Comparison of ENCODE assay signal across 17 cellular contexts in genomic region chr9:133971121-133971951, GRCh38. TPM values are rescaled to one million over a fixed set of nuclear protein-coding genes. Genes with fewer than 3 reads are reported as not detected.
DNase-seq lines count a peak whose midpoint lies in the region; ATAC-seq and TF ChIP-seq lines count a peak whose summit lies in the region.
"Had no signal": no experiment of that assay in that cellular context is flagged by ENCODE, and none has a peak within 500 bp of the region (broad histone marks: within the 10 kb centered on the region; RNA-seq: fewer than 3 reads in every experiment).

No MANE protein-coding gene starts in this region.

- H3K9me3 Mint-ChIP-seq in naive B cell: no peaks in the 10 kb centered on the region
- no peaks in the 10 kb centered on the region for H3K9me3 Mint-ChIP-seq in activated T-helper 1 cell treated with anti-CD3 and anti-CD28 coated beads, Interleukin-12 subunit alpha, Interleukin-12 subunit beta, Interleukin-2, Interleukin-4 antibody, amounts not matched to agents 30 ng/mL and 10 ng/mL and 1 ng/mL, durations not matched to agents 14 hours and 24 hours and 36 hours
- H3K9me3 Mint-ChIP-seq in mesothelial cell of epicardium: peaks cover 4% of the 10 kb centered on the region
- H3K9me3 Mint-ChIP-seq: activated CD8-positive, alpha-beta T cell treated with anti-CD3 and anti-CD28 coated beads for 36 hours; activated T-helper 17 cell treated with anti-CD3 and anti-CD28 coated beads, Interleukin-2, amount 50 U/mL, for 72 hours had no signal

- TF ChIP-seq CTCF in heart left ventricle (IDR thresholded peaks at IDR 0.05): no peak
- no peak for TF ChIP-seq CTCF in body of pancreas (IDR thresholded peaks at IDR 0.05)
- no peak for TF ChIP-seq CTCF in mesothelial cell of epicardium (IDR thresholded peaks at IDR 0.05; ENCODE audit: unreplicated experiment)

- H3K4me1 ChIP-seq in heart left ventricle: peaks cover 0 to 13% (median 0%) of the 10 kb centered on the region in 12 donors
- peaks cover 55% of the 10 kb centered on the region for H3K4me1 ChIP-seq in body of pancreas
- H3K4me1 ChIP-seq: ascending aorta had no signal

- ATAC-seq in heart left ventricle (no peak), body of pancreas (no peak), naive B cell (ENCODE audit: low read depth in 2 of 2) (peak; percentile 22 to 27)
- ATAC-seq: activated CD8-positive, alpha-beta T cell treated with anti-CD3 and anti-CD28 coated beads for 36 hours; activated T-helper 17 cell treated with anti-CD3 and anti-CD28 coated beads, Interleukin-2, amount 50 U/mL, for 72 hours had no signal

- WGBS in heart left ventricle, 4 donors: 83 to 93% (median 86%) methylated on average over 9 to 22 of the region's 22 CpGs
- 76 to 83% methylated on average over 10 to 21 of the region's 22 CpGs for WGBS in body of pancreas, 2 donors

- H3K9me3 ChIP-seq in heart left ventricle: no peaks in the 10 kb centered on the region
- no peaks in the 10 kb centered on the region for H3K9me3 ChIP-seq in body of pancreas
- H3K9me3 ChIP-seq: ascending aorta, suprapubic skin had no signal

- H3K27ac Mint-ChIP-seq in naive B cell: peak overlapping the region in 4 of 6 donors; percentile 9 to 95 (median 84)
- no peak overlapping the region for H3K27ac Mint-ChIP-seq in activated T-helper 1 cell treated with anti-CD3 and anti-CD28 coated beads, Interleukin-12 subunit alpha, Interleukin-12 subunit beta, Interleukin-2, Interleukin-4 antibody, amounts not matched to agents 30 ng/mL and 10 ng/mL and 1 ng/mL, durations not matched to agents 14 hours and 24 hours and 36 hours
- H3K27ac Mint-ChIP-seq in mesothelial cell of epicardium: no peak overlapping the region
- H3K27ac Mint-ChIP-seq: activated CD8-positive, alpha-beta T cell treated with anti-CD3 and anti-CD28 coated beads for 36 hours; activated T-helper 17 cell treated with anti-CD3 and anti-CD28 coated beads, Interleukin-2, amount 50 U/mL, for 72 hours had no signal

- H3K4me3 Mint-ChIP-seq in naive B cell (peak overlapping the region in 6 of 8 donors; percentile 25 to 66 (median 55)), mesothelial cell of epicardium (no peak overlapping the region)
- no peak overlapping the region for H3K4me3 Mint-ChIP-seq in activated T-helper 1 cell treated with anti-CD3 and anti-CD28 coated beads, Interleukin-12 subunit alpha, Interleukin-12 subunit beta, Interleukin-2, Interleukin-4 antibody, amounts not matched to agents 30 ng/mL and 10 ng/mL and 1 ng/mL, durations not matched to agents 14 hours and 24 hours and 36 hours
- H3K4me3 Mint-ChIP-seq: activated CD8-positive, alpha-beta T cell treated with anti-CD3 and anti-CD28 coated beads for 36 hours; activated T-helper 17 cell treated with anti-CD3 and anti-CD28 coated beads, Interleukin-2, amount 50 U/mL, for 72 hours had no signal

- intact Hi-C loops in heart left ventricle (cut with DNase I) (no loop called here), cardiac septum (cut with DNase I) (no loop called here), body of pancreas (cut with DNase I) (no loop called here)
- intact Hi-C loops in activated T-helper 1 cell treated with anti-CD3 and anti-CD28 coated beads, Interleukin-12 subunit alpha, Interleukin-12 subunit beta, Interleukin-2, Interleukin-4 antibody, amounts not matched to agents 30 ng/mL and 10 ng/mL and 1 ng/mL, durations not matched to agents 14 hours and 24 hours and 36 hours (cut with micrococcal nuclease): no loop called here

- DNase-seq in heart left ventricle (peak in 3 of 5 donors; percentile 19 to 46 (median 21)), cardiac septum (ENCODE audit: low spot score) (no peak), body of pancreas (peak in 2 of 4 donors; percentile 32 to 41), naive B cell (no peak), MV-4-11 (lab: John Stamatoyannopoulos, UW) (no peak), mesothelial cell of epicardium (ENCODE audit: low spot score in 2 of 2, unreplicated experiment in 2 of 2) (no peak), NOMO-1 treated with DMSO at 0.1 percent for 48 hours (lab: John Stamatoyannopoulos, UW; ENCODE audit: unreplicated experiment) (no peak)
- no peak for DNase-seq in activated T-helper 1 cell treated with anti-CD3 and anti-CD28 coated beads, Interleukin-12 subunit alpha, Interleukin-12 subunit beta, Interleukin-2, Interleukin-4 antibody, amounts not matched to agents 30 ng/mL and 10 ng/mL and 1 ng/mL, durations not matched to agents 14 hours and 24 hours and 36 hours (ENCODE audit: low spot score)
- DNase-seq: activated CD8-positive, alpha-beta T cell treated with anti-CD3 and anti-CD28 coated beads for 36 hours; COR-L47; cortex of kidney; NCI-H1105; NCI-H2171; NK-92 treated with Interleukin-12 subunit alpha and Interleukin-12 subunit beta, amount 100 ng/mL, for 24 hours had no signal

- H3K27ac ChIP-seq in heart left ventricle: no peak overlapping the region
- peak overlapping the region; percentile 21 to 57 (median 38) for H3K27ac ChIP-seq in body of pancreas
- H3K27ac ChIP-seq: ascending aorta, suprapubic skin had no signal

- no peak overlapping the region for H3K4me3 ChIP-seq in heart left ventricle
- H3K4me3 ChIP-seq in body of pancreas: no peak overlapping the region
- H3K4me3 ChIP-seq: ascending aorta, suprapubic skin had no signal

- TF ChIP-seq POLR2A in heart left ventricle (IDR thresholded peaks at IDR 0.05) (no peak), body of pancreas (IDR thresholded peaks at IDR 0.05) (no peak)

- H3K4me1 Mint-ChIP-seq in naive B cell (peaks cover 67 to 93% (median 90%) of the 10 kb centered on the region in 3 donors), mesothelial cell of epicardium (peaks cover 40% of the 10 kb centered on the region)
- no peaks in the 10 kb centered on the region for H3K4me1 Mint-ChIP-seq in activated T-helper 1 cell treated with anti-CD3 and anti-CD28 coated beads, Interleukin-12 subunit alpha, Interleukin-12 subunit beta, Interleukin-2, Interleukin-4 antibody, amounts not matched to agents 30 ng/mL and 10 ng/mL and 1 ng/mL, durations not matched to agents 14 hours and 24 hours and 36 hours (ENCODE audit: low read depth)

- H3K27me3 ChIP-seq in heart left ventricle: no peaks in the 10 kb centered on the region
- no peaks in the 10 kb centered on the region for H3K27me3 ChIP-seq in body of pancreas
- H3K27me3 ChIP-seq: ascending aorta, suprapubic skin had no signal

- H3K36me3 ChIP-seq in heart left ventricle: no peaks in the 10 kb centered on the region
- no peaks in the 10 kb centered on the region for H3K36me3 ChIP-seq in body of pancreas (replicated peaks in 1 of 2; ENCODE audit: insufficient read depth in 1 of 2, low read depth in 2 of 2)
- H3K36me3 ChIP-seq: ascending aorta, suprapubic skin had no signal

- H3K36me3 Mint-ChIP-seq in naive B cell: no peaks in the 10 kb centered on the region
- H3K36me3 Mint-ChIP-seq in activated T-helper 1 cell treated with anti-CD3 and anti-CD28 coated beads, Interleukin-12 subunit alpha, Interleukin-12 subunit beta, Interleukin-2, Interleukin-4 antibody, amounts not matched to agents 30 ng/mL and 10 ng/mL and 1 ng/mL, durations not matched to agents 14 hours and 24 hours and 36 hours (ENCODE audit: low read depth): no peaks in the 10 kb centered on the region
- peaks cover 4% of the 10 kb centered on the region for H3K36me3 Mint-ChIP-seq in mesothelial cell of epicardium

- no peaks in the 10 kb centered on the region for H3K27me3 Mint-ChIP-seq in naive B cell
- H3K27me3 Mint-ChIP-seq in activated T-helper 1 cell treated with anti-CD3 and anti-CD28 coated beads, Interleukin-12 subunit alpha, Interleukin-12 subunit beta, Interleukin-2, Interleukin-4 antibody, amounts not matched to agents 30 ng/mL and 10 ng/mL and 1 ng/mL, durations not matched to agents 14 hours and 24 hours and 36 hours (ENCODE audit: insufficient read depth): peaks cover 2% of the 10 kb centered on the region
- H3K27me3 Mint-ChIP-seq in mesothelial cell of epicardium (ENCODE audit: low read depth): no peaks in the 10 kb centered on the region
- H3K27me3 Mint-ChIP-seq: activated CD8-positive, alpha-beta T cell treated with anti-CD3 and anti-CD28 coated beads for 36 hours; activated T-helper 17 cell treated with anti-CD3 and anti-CD28 coated beads, Interleukin-2, amount 50 U/mL, for 72 hours had no signal

RNA-seq across cellular contexts. Expression of gene VAV2, which starts 20.8 kb away (rescaled TPM):
- 1 to 10 TPM; 3.4 to 9.9 (median 5.3) TPM for total RNA-seq in heart left ventricle
- 1 to 10 TPM; 3.3 to 6.5 TPM for polyA plus RNA-seq in heart left ventricle
- 8.1 TPM for total RNA-seq in cardiac septum
- 10 to 100 TPM; 31.6 to 32.3 TPM for total RNA-seq in body of pancreas
- 10 to 100 TPM in 5 of 6 donors, 1 to 10 TPM in 1; 5.7 to 33.3 (median 15.2) TPM for polyA plus RNA-seq in naive B cell (ENCODE audit: low read depth in 6 of 6)
- 5.4 and 5.8 TPM in 2 replicates for total RNA-seq in activated T-helper 1 cell treated with anti-CD3 and anti-CD28 coated beads, Interleukin-12 subunit alpha, Interleukin-12 subunit beta, Interleukin-2, Interleukin-4 antibody, amounts not matched to agents 30 ng/mL and 10 ng/mL and 1 ng/mL, durations not matched to agents 14 hours and 24 hours and 36 hours
- 57.5 to 62.1 TPM (median 61.9 TPM) in 3 replicates for total RNA-seq in mesothelial cell of epicardium

RNA-seq across cellular contexts. Expression of gene BRD3OS, which starts 53.9 kb away (rescaled TPM):
- total RNA-seq in heart left ventricle: 10 to 100 TPM in 4 of 9 donors, 1 to 10 TPM in 5; 5.3 to 13.8 (median 9.3) TPM
- polyA plus RNA-seq in heart left ventricle: 1 to 10 TPM; 1.8 to 8.9 TPM
- total RNA-seq in cardiac septum: 9.0 TPM
- total RNA-seq in body of pancreas: 1 to 10 TPM; 7.3 to 9.6 TPM
- 10 to 100 TPM; 31.3 to 45.1 (median 35.9) TPM for polyA plus RNA-seq in naive B cell (ENCODE audit: low read depth in 6 of 6)
- total RNA-seq in activated T-helper 1 cell treated with anti-CD3 and anti-CD28 coated beads, Interleukin-12 subunit alpha, Interleukin-12 subunit beta, Interleukin-2, Interleukin-4 antibody, amounts not matched to agents 30 ng/mL and 10 ng/mL and 1 ng/mL, durations not matched to agents 14 hours and 24 hours and 36 hours: 12.3 and 14.5 TPM in 2 replicates
- total RNA-seq in mesothelial cell of epicardium: 14.3 to 16.4 TPM (median 16.1 TPM) in 3 replicates

Comparison
In these comparisons a context has a peak if more than half of its experiments do, and no peak if none do; other contexts are left out.
1. DNase-seq: peak in heart left ventricle (3 of 5); none in cardiac septum (single experiment), naive B cell (single experiment), MV-4-11 (single experiment), activated T-helper 1 cell treated with anti-CD3 and anti-CD28 coated beads, Interleukin-12 subunit alpha, Interleukin-12 subunit beta, Interleukin-2, Interleukin-4 antibody, amounts not matched to agents 30 ng/mL and 10 ng/mL and 1 ng/mL, durations not matched to agents 14 hours and 24 hours and 36 hours (single experiment), mesothelial cell of epicardium (0 of 2) and NOMO-1 treated with DMSO at 0.1 percent for 48 hours (single experiment).
2. ATAC-seq: peak in naive B cell (2 of 2); none in heart left ventricle (0 of 4) and body of pancreas (single experiment).
3. H3K27ac ChIP-seq: peak in body of pancreas (4 of 4); none in heart left ventricle (0 of 12).
4. H3K27ac Mint-ChIP-seq: peak in naive B cell (4 of 6); none in activated T-helper 1 cell treated with anti-CD3 and anti-CD28 coated beads, Interleukin-12 subunit alpha, Interleukin-12 subunit beta, Interleukin-2, Interleukin-4 antibody, amounts not matched to agents 30 ng/mL and 10 ng/mL and 1 ng/mL, durations not matched to agents 14 hours and 24 hours and 36 hours (single experiment) and mesothelial cell of epicardium (single experiment).
5. H3K4me3 Mint-ChIP-seq: peak in naive B cell (6 of 8); none in activated T-helper 1 cell treated with anti-CD3 and anti-CD28 coated beads, Interleukin-12 subunit alpha, Interleukin-12 subunit beta, Interleukin-2, Interleukin-4 antibody, amounts not matched to agents 30 ng/mL and 10 ng/mL and 1 ng/mL, durations not matched to agents 14 hours and 24 hours and 36 hours (single experiment) and mesothelial cell of epicardium (single experiment).